In genomic region chr15:90202929-90203328, GRCh38 we compare ENCODE assay signal across 9 cellular contexts. TPM values are rescaled to one million over a fixed set of nuclear protein-coding genes. Genes with fewer than 3 reads are reported as not detected.
A peak's percentile ranks its signal among the peaks of the same experiment; 100 is the strongest.
DNase-seq lines count a peak whose midpoint lies in the region; ATAC-seq and TF ChIP-seq lines count a peak whose summit lies in the region.
"Had no signal": no experiment of that assay in that cellular context is flagged by ENCODE, and none has a peak within 500 bp of the region (broad histone marks: within the 10 kb centered on the region; RNA-seq: fewer than 3 reads in every experiment).

No MANE protein-coding gene starts in this region.

- H3K9me2 ChIP-seq in PC-3 (replicated peaks; ENCODE audit: low read length) = no peaks in the 10 kb centered on the region

- H2AFZ ChIP-seq in PC-3 (ENCODE audit: low read length) (no peak overlapping the region), osteoblast (ENCODE audit: low read length) (no peak overlapping the region)

- H3K36me3 ChIP-seq in Caco-2 (ENCODE audit: control insufficient read depth, insufficient read depth, low read length) = no peaks in the 10 kb centered on the region
- peaks cover 38% of the 10 kb centered on the region for H3K36me3 ChIP-seq in PC-3 (ENCODE audit: low read depth, low read length)
- H3K36me3 ChIP-seq in endocrine pancreas (ENCODE audit: control insufficient read depth, insufficient read depth, low read length) = no peaks in the 10 kb centered on the region
- no peaks in the 10 kb centered on the region for H3K36me3 ChIP-seq in osteoblast (ENCODE audit: insufficient read depth, low read length)
- H3K36me3 ChIP-seq in heart left ventricle = peaks cover 0 to 7% (median 0%) of the 10 kb centered on the region in 9 donors

- no peak for TF ChIP-seq POLR2A in heart left ventricle (IDR thresholded peaks at IDR 0.05)

- H3K27me3 ChIP-seq in Caco-2 (replicated peaks; ENCODE audit: control insufficient read depth, insufficient read depth, low read length) = no peaks in the 10 kb centered on the region
- H3K27me3 ChIP-seq in PC-3 (ENCODE audit: low read length) = no peaks in the 10 kb centered on the region
- no peaks in the 10 kb centered on the region for H3K27me3 ChIP-seq in endocrine pancreas (ENCODE audit: control insufficient read depth, insufficient read depth, low read length)
- no peaks in the 10 kb centered on the region for H3K27me3 ChIP-seq in osteoblast (ENCODE audit: insufficient read depth, low read length)
- H3K27me3 ChIP-seq in heart left ventricle = no peaks in the 10 kb centered on the region

- POLR2A ChIA-PET in Caco-2 (lab: Charles Lee) = no interaction called here
- POLR2A ChIA-PET in PC-3 (lab: Charles Lee; ENCODE audit: unreplicated experiment) = no interaction called here

- CTCF ChIA-PET in Caco-2 (lab: Charles Lee) = interaction anchor here (0.7 to 1.9 kb wide), 2 partner anchors 12 to 48 kb away, joined by 4 to 5 read pairs; no protein-coding TSS in a partner anchor
- CTCF ChIA-PET in PC-3 (lab: Charles Lee) = no interaction called here

- TF ChIP-seq CTCF in Caco-2 (IDR thresholded peaks at IDR 0.05; ENCODE audit: insufficient read depth in 1 of 2, low read depth in 1 of 2, low read length in 1 of 2, severe bottlenecking in 1 of 2, unreplicated experiment in 1 of 2) (no peak), PC-3 (conservative IDR thresholded peaks at IDR 0.05; ENCODE audit: low read depth, low read length) (no peak), osteoblast (IDR thresholded peaks at IDR 0.05; ENCODE audit: extremely low read depth, low read depth, low read length) (no peak), heart left ventricle (IDR thresholded peaks at IDR 0.05) (no peak)

- H3K4me2 ChIP-seq in PC-3 (ENCODE audit: low read length) (peak overlapping the region; percentile 99), osteoblast (ENCODE audit: insufficient read depth, low read length) (peak overlapping the region; percentile 90)

- peak overlapping the region; percentile 79 for H3K4me3 Mint-ChIP-seq in Caco-2 (ENCODE audit: unreplicated experiment)

- no peaks in the 10 kb centered on the region for H3K27me3 Mint-ChIP-seq in Caco-2 (ENCODE audit: insufficient read depth, unreplicated experiment)

- H3K27ac ChIP-seq in PC-3 (ENCODE audit: low read length) (peak overlapping the region; percentile 82), osteoblast (ENCODE audit: low read depth, low read length) (no peak overlapping the region), heart left ventricle (peak overlapping the region in 1 of 12 donors; percentile 87)

- intact Hi-C loops in Caco-2 (cut with micrococcal nuclease; ENCODE audit: unreplicated experiment) (no loop called here), PC-3 (cut with micrococcal nuclease) (no loop called here), heart left ventricle (cut with DNase I) (no loop called here)

- H3K9me3 Mint-ChIP-seq in Caco-2 (ENCODE audit: unreplicated experiment) = no peaks in the 10 kb centered on the region

- H3K9ac ChIP-seq in PC-3 (ENCODE audit: low read length) = peak overlapping the region; percentile 100
- no peak overlapping the region for H3K9ac ChIP-seq in endocrine pancreas (ENCODE audit: control insufficient read depth, insufficient read depth, low read length)

- no peak overlapping the region for H3K27ac Mint-ChIP-seq in Caco-2 (ENCODE audit: unreplicated experiment)

- peaks cover 46% of the 10 kb centered on the region for H4K20me1 ChIP-seq in PC-3 (ENCODE audit: low read length)
- peaks cover 8% of the 10 kb centered on the region for H4K20me1 ChIP-seq in osteoblast (ENCODE audit: insufficient read depth, low read length)

- H3F3A ChIP-seq in PC-3 (ENCODE audit: low read length, unreplicated experiment) = peaks cover 12% of the 10 kb centered on the region

- DNase-seq in Caco-2 (no peak), PC-3 (no peak), osteoblast (ENCODE audit: insufficient read length, low spot score, missing footprints) (peak; percentile 69), NOMO-1 treated with DMSO at 0.1 percent for 48 hours (lab: John Stamatoyannopoulos, UW; ENCODE audit: unreplicated experiment) (no peak), heart left ventricle (no peak), SHP77 treated with DMSO at 0.1 percent for 48 hours (lab: John Stamatoyannopoulos, UW) (no peak)
- DNase-seq: NCI-H510A had no signal

- H3K4me1 Mint-ChIP-seq in Caco-2 (ENCODE audit: low read depth, unreplicated experiment) = no peaks in the 10 kb centered on the region

- H3K4me3 ChIP-seq in Caco-2 (ENCODE audit: low read depth, low read length) (no peak overlapping the region), PC-3 (ENCODE audit: low read length) (peak overlapping the region; percentile 100), endocrine pancreas (ENCODE audit: control insufficient read depth, insufficient read depth, low read length) (peak overlapping the region; percentile 50), osteoblast (ENCODE audit: insufficient read depth, low read length) (no peak overlapping the region), heart left ventricle (peak overlapping the region in 1 of 12 donors; percentile 77)

- H3K4me1 ChIP-seq in Caco-2 (no peaks in the 10 kb centered on the region), PC-3 (ENCODE audit: insufficient read depth, low read length) (peaks cover 42% of the 10 kb centered on the region), endocrine pancreas (ENCODE audit: control insufficient read depth, insufficient read depth, low read length) (no peaks in the 10 kb centered on the region), osteoblast (ENCODE audit: insufficient read depth, low read length) (peaks cover 24% of the 10 kb centered on the region), heart left ventricle (peaks cover 3 to 63% (median 34%) of the 10 kb centered on the region in 12 donors)

- no peaks in the 10 kb centered on the region for H3K9me3 ChIP-seq in Caco-2
- H3K9me3 ChIP-seq in PC-3 (ENCODE audit: low read length) = no peaks in the 10 kb centered on the region
- no peaks in the 10 kb centered on the region for H3K9me3 ChIP-seq in endocrine pancreas (ENCODE audit: control insufficient read depth, low read length)
- no peaks in the 10 kb centered on the region for H3K9me3 ChIP-seq in osteoblast (ENCODE audit: low read depth, low read length)
- H3K9me3 ChIP-seq in heart left ventricle = no peaks in the 10 kb centered on the region

- 90 to 94% (median 91%) methylated on average over 4 of the region's 4 CpGs for WGBS in heart left ventricle, 4 donors

- BruUV-seq in Caco-2 (replicated peaks; lab: Mats Ljungman, UMichigan) = no TSS peak
- no TSS peak for BruUV-seq in PC-3 (replicated peaks; lab: Mats Ljungman, UMichigan)

- no peak for ATAC-seq in PC-3
- no peak for ATAC-seq in heart left ventricle
- no peak for ATAC-seq in GM21515 (IDR thresholded peaks at IDR 0.05; ENCODE audit: unreplicated experiment)

- H3K36me3 Mint-ChIP-seq in Caco-2 (ENCODE audit: insufficient read depth, unreplicated experiment) = no peaks in the 10 kb centered on the region

- H3K79me2 ChIP-seq in PC-3 (ENCODE audit: low read length) (peaks cover 81% of the 10 kb centered on the region), osteoblast (ENCODE audit: insufficient read depth, low read length) (peaks cover 12% of the 10 kb centered on the region)

RNA-seq across cellular contexts. Expression of gene SEMA4B, which starts 1.8 kb away (rescaled TPM):
- 13.9 and 14.6 TPM in 2 replicates for total RNA-seq in Caco-2 (2022)
- total RNA-seq in PC-3 (2014; rRNA removed) = 114 and 175 TPM in 2 replicates
- 8.7 and 15.9 TPM in 2 replicates for total RNA-seq in osteoblast
- total RNA-seq in heart left ventricle = 100 to 1,000 TPM in 1 of 9 donors, 10 to 100 TPM in 8; 14.8 to 105 (median 21.0) TPM
- polyA plus RNA-seq in heart left ventricle = 10 to 100 TPM; 13.8 to 36.3 TPM

RNA-seq across cellular contexts. Expression of gene CIB1, which starts 30.8 kb away (rescaled TPM):
- total RNA-seq in Caco-2 (2022) (37.7 and 44.5 TPM in 2 replicates), PC-3 (2014; rRNA removed) (83.7 and 85.8 TPM in 2 replicates), osteoblast (21.4 and 23.0 TPM in 2 replicates), heart left ventricle (100 to 1,000 TPM in 1 of 9 donors, 10 to 100 TPM in 8; 38.7 to 107 (median 80.8) TPM)
- polyA plus RNA-seq in heart left ventricle = 100 to 1,000 TPM in 1 of 2 donors, 10 to 100 TPM in 1; 78.2 to 145 TPM

RNA-seq across cellular contexts. Expression of gene GDPGP1, which starts 31.1 kb away (rescaled TPM):
- total RNA-seq in Caco-2 (2022) = 5.1 and 5.7 TPM in 2 replicates
- 6.6 and 11.0 TPM in 2 replicates for total RNA-seq in PC-3 (2014; rRNA removed)
- total RNA-seq in osteoblast = 8.0 and 9.7 TPM in 2 replicates
- total RNA-seq in heart left ventricle = 10 to 100 TPM in 6 of 9 donors, 1 to 10 TPM in 3; 5.9 to 18.9 (median 13.6) TPM
- polyA plus RNA-seq in heart left ventricle = 1 to 10 TPM; 4.8 to 5.4 TPM

RNA-seq across cellular contexts. Expression of gene TTLL13, which starts 46.4 kb away (rescaled TPM):
- 0.43 TPM in 1 of 2 replicates, not detected in the other for total RNA-seq in Caco-2 (2022)
- not detected in 2 replicates for total RNA-seq in PC-3 (2014; rRNA removed)
- total RNA-seq in osteoblast = under 0.01 TPM in 2 replicates
- total RNA-seq in heart left ventricle = under 1 TPM in 4 of 9 donors, not detected in 5; 0.13 to 0.35 (median 0.23) TPM
- polyA plus RNA-seq in heart left ventricle = under 1 TPM; 0.07 to 0.11 TPM

Comparison
In these comparisons a context has a peak if more than half of its experiments do, and no peak if none do; other contexts are left out.
1. H3K4me3 ChIP-seq: peak in PC-3 (single experiment) and endocrine pancreas (single experiment); none in Caco-2 (single experiment) and osteoblast (single experiment).